Comparison of ENCODE assay signal across 9 cellular contexts in genomic region chr17:29376667-29377268, GRCh38. TPM values are rescaled to one million over a fixed set of nuclear protein-coding genes. Genes with fewer than 3 reads are reported as not detected.
DNase-seq lines count a peak whose midpoint lies in the region; ATAC-seq and TF ChIP-seq lines count a peak whose summit lies in the region.
"Had no signal": no experiment of that assay in that cellular context is flagged by ENCODE, and none has a peak within 500 bp of the region (broad histone marks: within the 10 kb centered on the region; RNA-seq: fewer than 3 reads in every experiment).

No MANE protein-coding gene starts in this region.

- 53% methylated on average over 3 of the region's 3 CpGs for WGBS in right cardiac atrium
- WGBS in smooth muscle cell (ENCODE audit: low lambda C conversion rate) = 3% methylated on average over 3 of the region's 3 CpGs

- peak; percentile 91 to 93 for ATAC-seq in right cardiac atrium
- no peak for ATAC-seq in activated CD4-positive, CD25-positive, alpha-beta regulatory T cell treated with anti-CD3 and anti-CD28 coated beads, Interleukin-2, amount 50 U/mL, for 24 hours

- H3K4me3 ChIP-seq in right cardiac atrium (ENCODE audit: low read length) (no peak overlapping the region), smooth muscle cell (no peak overlapping the region)

- intact Hi-C loops in right cardiac atrium (cut with DNase I) = loop anchor here in 1 of 4 donors (10.0 kb wide), 1 partner anchor 158 kb away; no protein-coding TSS in a partner anchor

- H3K36me3 ChIP-seq in smooth muscle cell (ENCODE audit: low read depth) = no peaks in the 10 kb centered on the region

- H3K79me2 ChIP-seq in smooth muscle cell (ENCODE audit: low read depth) = no peaks in the 10 kb centered on the region

- H3K27ac ChIP-seq in right cardiac atrium (ENCODE audit: low read length) (no peak overlapping the region), smooth muscle cell (ENCODE audit: low read depth) (peak overlapping the region; percentile 71)

- peak overlapping the region; percentile 82 for H3K4me2 ChIP-seq in smooth muscle cell

- H3F3A ChIP-seq in smooth muscle cell (ENCODE audit: low read depth) = peaks cover 10% of the 10 kb centered on the region

- H3K4me1 ChIP-seq in right cardiac atrium (ENCODE audit: control insufficient read depth, insufficient read depth, low read length) = peaks cover 2% of the 10 kb centered on the region
- peaks cover 45% of the 10 kb centered on the region for H3K4me1 ChIP-seq in smooth muscle cell (ENCODE audit: low read depth)

- no peaks in the 10 kb centered on the region for H3K27me3 ChIP-seq in right cardiac atrium (ENCODE audit: control insufficient read depth, insufficient read depth)
- H3K27me3 ChIP-seq in smooth muscle cell (ENCODE audit: low read depth) = no peaks in the 10 kb centered on the region

- no peaks in the 10 kb centered on the region for H4K20me1 ChIP-seq in smooth muscle cell (ENCODE audit: low read depth)

- peak overlapping the region; percentile 59 for H3K9ac ChIP-seq in smooth muscle cell (ENCODE audit: low read depth)

- DNase-seq in HT1080 (ENCODE audit: low read depth) = peak; percentile 78
- peak in 55 of 56 donors; percentile 16 to 94 (median 79) for DNase-seq in amygdala (lab: John Stamatoyannopoulos, UW)
- peak; percentile 65 to 69 (median 68) for DNase-seq in right cardiac atrium
- peak; percentile 23 for DNase-seq in smooth muscle cell (lab: John Stamatoyannopoulos, UW; ENCODE audit: unreplicated experiment)
- no peak for DNase-seq in NCI-H510A (lab: John Stamatoyannopoulos, UW)
- no peak for DNase-seq in activated CD4-positive, alpha-beta T cell treated with anti-CD3 and anti-CD28 coated beads, Interleukin-2, amount 50 U/mL, for 4 hours
- no peak for DNase-seq in NCI-H1436 (lab: John Stamatoyannopoulos, UW)
- DNase-seq: activated CD8-positive, alpha-beta memory T cell treated with anti-CD3 and anti-CD28 coated beads for 24 hours had no signal

- H2AFZ ChIP-seq in smooth muscle cell (ENCODE audit: low read depth) = peak overlapping the region; percentile 82

- no peaks in the 10 kb centered on the region for H3K9me3 ChIP-seq in right cardiac atrium (ENCODE audit: control insufficient read depth, low read length)
- no peaks in the 10 kb centered on the region for H3K9me3 ChIP-seq in smooth muscle cell (replicated peaks; ENCODE audit: low read depth)

- no peak for TF ChIP-seq CTCF in smooth muscle cell (IDR thresholded peaks at IDR 0.05; ENCODE audit: borderline replicate concordance, insufficient read depth, poor library complexity, severe bottlenecking)

RNA-seq across cellular contexts. Expression of gene TAOK1, which starts 13.4 kb away (rescaled TPM):
- total RNA-seq in HT1080 (2014; rRNA removed; shearing (Covaris generic)) = 26.6 and 29.5 TPM in 2 replicates
- polyA plus RNA-seq in HT1080 (2015; cell fraction: cytosol; rRNA removed) = 12.8 and 18.9 TPM in 2 replicates
- 27.4 and 28.2 TPM in 2 replicates for polyA plus RNA-seq in HT1080 (2015; cell fraction: nucleus; rRNA removed)
- total RNA-seq in right cardiac atrium (10 to 100 TPM; 46.7 to 72.2 (median 51.1) TPM), smooth muscle cell (58.7 and 76.8 TPM in 2 replicates)
- polyA plus RNA-seq in right cardiac atrium (9.8 TPM), smooth muscle cell (4.7 and 4.9 TPM in 2 replicates)

Comparison
In these comparisons a context has a peak if more than half of its experiments do, and no peak if none do; other contexts are left out.
1. DNase-seq: peak in HT1080 (single experiment), amygdala (55 of 56), right cardiac atrium (3 of 3) and smooth muscle cell (single experiment); none in NCI-H510A (single experiment), activated CD4-positive, alpha-beta T cell treated with anti-CD3 and anti-CD28 coated beads, Interleukin-2, amount 50 U/mL, for 4 hours (0 of 2) and NCI-H1436 (single experiment).
2. ATAC-seq: peak in right cardiac atrium (2 of 2); none in activated CD4-positive, CD25-positive, alpha-beta regulatory T cell treated with anti-CD3 and anti-CD28 coated beads, Interleukin-2, amount 50 U/mL, for 24 hours (0 of 2).